ENCODE assay signal across 8 cellular contexts in the genomic region with DNA sequence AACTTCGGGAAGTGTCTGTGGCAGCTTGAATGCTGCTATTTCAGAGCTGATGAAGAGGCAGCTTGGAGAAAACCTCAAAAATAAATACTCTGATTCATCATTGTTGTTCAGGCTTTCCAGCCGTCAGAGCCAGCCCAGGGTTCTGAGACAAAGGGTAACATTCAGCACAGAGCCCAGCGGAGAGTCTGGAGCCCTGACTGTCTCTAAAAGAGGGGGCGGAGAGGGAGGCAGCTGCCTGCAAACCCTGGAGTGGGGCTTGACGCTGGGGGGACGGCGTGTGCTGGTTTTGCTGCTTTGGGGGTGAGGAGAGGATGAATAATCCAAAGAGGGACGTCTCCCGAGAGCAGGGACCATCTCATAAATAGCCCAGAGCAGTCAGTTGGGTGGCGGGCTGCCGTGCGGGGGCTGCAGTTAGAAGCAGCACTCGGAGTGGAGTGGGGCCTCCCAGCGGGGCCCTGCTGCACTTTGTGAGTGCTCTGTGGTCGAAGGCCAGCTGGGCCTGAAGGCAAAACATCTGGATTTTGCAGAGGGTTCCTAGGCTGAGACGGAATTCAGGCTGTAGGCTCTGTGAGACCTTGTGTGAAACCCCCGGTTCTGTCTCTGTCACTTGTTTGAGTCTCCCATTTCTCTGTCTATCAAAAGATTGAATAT.
DNase-seq lines count a peak whose midpoint lies in the region; ATAC-seq and TF ChIP-seq lines count a peak whose summit lies in the region.

No MANE protein-coding gene starts in this region.

- intact Hi-C loops in spleen (cut with DNase I; ENCODE audit: low total_unique reads), result no loop called here

- H3K27me3 ChIP-seq in iPS-18a (ENCODE audit: control insufficient read depth, insufficient read depth, low read length) (no peaks in the 10 kb centered on the region), spleen (replicated peaks in 1 of 7) (no peaks in the 10 kb centered on the region)

- in situ Hi-C loops in astrocyte of the cerebellum (cut with HindIII; ENCODE audit: low sequenced_read_pairs), result no loop called here

- CTCF ChIA-PET in RWPE1 (lab: Yijun Ruan, JAX), result no interaction called here

- WGBS in spleen, 5 donors, result 77 to 86% (median 83%) methylated on average over 17 of the region's 17 CpGs

- ATAC-seq in HG03097 (IDR thresholded peaks at IDR 0.05; ENCODE audit: low FRiP score, unreplicated experiment), result no peak
- no peak for ATAC-seq in activated CD4-positive, CD25-positive, alpha-beta regulatory T cell treated with anti-CD3 and anti-CD28 coated beads, Interleukin-2, amount 50 U/mL, for 24 hours

- peak; percentile 95 for DNase-seq in HT1080 (ENCODE audit: low read depth)
- peak; percentile 76 for DNase-seq in astrocyte of the cerebellum (ENCODE audit: low read depth)
- no peak for DNase-seq in spleen
- no peak for DNase-seq in NCI-H2029 (lab: John Stamatoyannopoulos, UW)
- DNase-seq in RWPE1 (ENCODE audit: low spot score), result no peak

- H3K27ac ChIP-seq in iPS-18a (ENCODE audit: low read length), result no peak overlapping the region
- H3K27ac ChIP-seq in spleen, result peak overlapping the region in 6 of 8 donors; percentile 2 to 35 (median 17)
- H3K27ac ChIP-seq in RWPE1, result no peak overlapping the region

- POLR2A ChIA-PET in RWPE1 (lab: Yijun Ruan, JAX; ENCODE audit: low non-redundant PET), result no interaction called here

- H3K4me3 ChIP-seq in astrocyte of the cerebellum (ENCODE audit: low read depth, low read length) (no peak overlapping the region), iPS-18a (ENCODE audit: low read length) (peak overlapping the region; percentile 8), spleen (no peak overlapping the region)

- H3K4me1 ChIP-seq in iPS-18a (ENCODE audit: control insufficient read depth, low read depth, low read length), result peaks cover 15% of the 10 kb centered on the region
- H3K4me1 ChIP-seq in spleen, result peaks cover 0 to 36% (median 19%) of the 10 kb centered on the region in 6 donors

- no peak for TF ChIP-seq POLR2A in spleen (IDR thresholded peaks at IDR 0.05)

- H3K9me3 ChIP-seq in iPS-18a (ENCODE audit: control insufficient read depth, low read depth, low read length) (no peaks in the 10 kb centered on the region), spleen (peaks cover 0 to 4% (median 1%) of the 10 kb centered on the region in 8 donors)

- H3K9ac ChIP-seq in iPS-18a (ENCODE audit: low read length), result peak overlapping the region; percentile 6

- TF ChIP-seq CTCF in astrocyte of the cerebellum (IDR thresholded peaks at IDR 0.05; ENCODE audit: low read depth, low read length, missing control alignments) (no peak), spleen (IDR thresholded peaks at IDR 0.05 in 8 of 11, conservative IDR thresholded peaks at IDR 0.05 in 3 of 11) (no peak), RWPE1 (conservative IDR thresholded peaks at IDR 0.05; ENCODE audit: low read depth) (no peak)

- H3K36me3 ChIP-seq in iPS-18a (ENCODE audit: control insufficient read depth, low read depth, low read length) (no peaks in the 10 kb centered on the region), spleen (no peaks in the 10 kb centered on the region)

Comparison
In these comparisons a context has a peak if more than half of its experiments do, and no peak if none do; other contexts are left out.
1. DNase-seq: peak in HT1080 (single experiment) and astrocyte of the cerebellum (single experiment); none in spleen (single experiment), NCI-H2029 (single experiment) and RWPE1 (single experiment).
2. H3K27ac ChIP-seq: peak in spleen (6 of 8); none in iPS-18a (single experiment) and RWPE1 (single experiment).